In the genomic region with DNA sequence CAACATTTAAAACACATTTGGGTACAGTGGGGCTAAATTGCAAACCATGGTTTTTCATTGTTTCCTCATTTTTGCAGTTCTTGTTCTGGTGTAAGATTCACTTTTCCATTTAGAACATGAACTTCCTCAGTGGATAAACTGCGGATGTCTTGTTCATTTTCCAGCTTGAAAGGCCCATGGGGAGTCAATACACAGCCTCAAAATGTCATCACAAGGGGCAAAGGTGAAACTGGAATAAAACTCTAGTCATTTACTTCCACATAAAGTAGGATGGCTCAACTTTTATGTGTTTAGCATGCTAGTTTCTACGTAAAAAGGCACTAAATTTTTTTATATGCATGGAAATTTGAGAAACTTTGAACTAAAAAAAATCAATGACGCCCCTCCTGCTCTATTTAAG, we compare ENCODE assay signal across 8 cellular contexts.
"Had no signal": no experiment of that assay in that cellular context is flagged by ENCODE, and none has a peak within 500 bp of the region (broad histone marks: within the 10 kb centered on the region; RNA-seq: fewer than 3 reads in every experiment).

No MANE protein-coding gene starts in this region.

- H3K4me1 Mint-ChIP-seq: H9, IgD-negative memory B cell had no signal

- H3K4me3 ChIP-seq: GM23248 had no signal

- H3K27ac ChIP-seq: GM23248, HL-60 had no signal

- H3K27me3 Mint-ChIP-seq: IgD-negative memory B cell had no signal

- H3K4me3 Mint-ChIP-seq: H9, IgD-negative memory B cell had no signal

- H3K27ac Mint-ChIP-seq: H9, IgD-negative memory B cell had no signal

- H3K36me3 Mint-ChIP-seq: IgD-negative memory B cell had no signal

- H2AFZ ChIP-seq: GM23248 had no signal

- ATAC-seq: HepG2 had no signal

- H3K9me3 Mint-ChIP-seq: H9 had no signal

- DNase-seq: GM23248, GOT3, H9, HCEC 1CT, KBM-7 had no signal

- FAIRE-seq: HepG2 had no signal
